ENCODE assay signal across 16 cellular contexts in the genomic region with DNA sequence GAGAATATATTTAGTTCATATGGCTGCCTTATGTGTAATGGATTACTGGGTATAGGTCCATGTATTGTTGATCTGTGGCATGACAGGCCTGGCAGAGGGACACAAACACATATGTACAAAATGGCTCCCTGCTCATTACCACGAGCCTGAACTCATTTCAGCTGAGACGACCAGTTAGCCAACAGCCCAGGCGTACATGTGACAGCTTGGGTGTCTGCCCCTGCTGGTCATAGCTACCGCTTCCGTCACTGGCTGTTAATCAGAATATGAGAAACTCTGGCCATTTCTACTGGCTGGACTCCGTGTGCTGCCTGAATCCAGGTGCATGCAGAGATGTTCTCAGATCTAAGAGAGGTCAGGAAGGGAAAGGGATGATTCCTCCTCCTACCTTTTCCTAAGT.
DNase-seq lines count a peak whose midpoint lies in the region; ATAC-seq and TF ChIP-seq lines count a peak whose summit lies in the region.
"Had no signal": no experiment of that assay in that cellular context is flagged by ENCODE, and none has a peak within 500 bp of the region (broad histone marks: within the 10 kb centered on the region; RNA-seq: fewer than 3 reads in every experiment).

No MANE protein-coding gene starts in this region.

- 87% methylated on average over 6 of the region's 6 CpGs for WGBS in HUES64
- WGBS in body of pancreas, 2 donors = 51 to 54% methylated on average over 6 of the region's 6 CpGs
- 59 to 93% (median 85%) methylated on average over 6 of the region's 6 CpGs for WGBS in stomach, 5 donors

- peak in 2 of 7 experiments; percentile 29 to 41 for TF ChIP-seq CTCF in body of pancreas (IDR thresholded peaks at IDR 0.05)
- no peak for TF ChIP-seq CTCF in mesothelial cell of epicardium (IDR thresholded peaks at IDR 0.05; ENCODE audit: unreplicated experiment)
- TF ChIP-seq CTCF in stomach (IDR thresholded peaks at IDR 0.05) = no peak
- no peak for TF ChIP-seq CTCF in Peyer's patch (IDR thresholded peaks at IDR 0.05)

- H3K4me1 Mint-ChIP-seq in mesothelial cell of epicardium = peaks cover 94% of the 10 kb centered on the region

- H3K4me3 ChIP-seq in HUES64 (ENCODE audit: low read length) (no peak overlapping the region), body of pancreas (no peak overlapping the region), stomach (no peak overlapping the region), Peyer's patch (no peak overlapping the region)

- H3K27me3 Mint-ChIP-seq in mesothelial cell of epicardium (ENCODE audit: low read depth) = no peaks in the 10 kb centered on the region
- H3K27me3 Mint-ChIP-seq: activated T-cell treated with anti-CD3 and anti-CD28 coated beads, Interleukin-2, amount 50 U/mL, for 24 hours had no signal

- intact Hi-C loops in body of pancreas (cut with DNase I) (no loop called here), stomach (cut with DNase I; ENCODE audit: low total_unique reads) (no loop called here)

- no peaks in the 10 kb centered on the region for H3K27me3 ChIP-seq in HUES64 (ENCODE audit: insufficient read depth, low read length)
- no peaks in the 10 kb centered on the region for H3K27me3 ChIP-seq in body of pancreas
- H3K27me3 ChIP-seq in stomach = no peaks in the 10 kb centered on the region
- H3K27me3 ChIP-seq in Peyer's patch = no peaks in the 10 kb centered on the region

- no peaks in the 10 kb centered on the region for H3K36me3 Mint-ChIP-seq in mesothelial cell of epicardium

- no peaks in the 10 kb centered on the region for H3K36me3 ChIP-seq in HUES64 (ENCODE audit: insufficient read depth, low read length)
- no peaks in the 10 kb centered on the region for H3K36me3 ChIP-seq in body of pancreas (replicated peaks in 1 of 2; ENCODE audit: insufficient read depth in 1 of 2, low read depth in 2 of 2)
- no peaks in the 10 kb centered on the region for H3K36me3 ChIP-seq in stomach
- no peaks in the 10 kb centered on the region for H3K36me3 ChIP-seq in Peyer's patch

- H3K9me3 Mint-ChIP-seq in mesothelial cell of epicardium = no peaks in the 10 kb centered on the region
- H3K9me3 Mint-ChIP-seq: activated T-cell treated with anti-CD3 and anti-CD28 coated beads, Interleukin-2, amount 50 U/mL, for 24 hours; neural crest cell had no signal

- no peak for TF ChIP-seq POLR2A in body of pancreas (IDR thresholded peaks at IDR 0.05)
- no peak for TF ChIP-seq POLR2A in stomach (IDR thresholded peaks at IDR 0.05)
- TF ChIP-seq POLR2A in Peyer's patch (IDR thresholded peaks at IDR 0.05) = no peak

- H3K9ac ChIP-seq in HUES64 (ENCODE audit: low read depth, low read length) = no peak overlapping the region

- H3K27ac ChIP-seq in HUES64 (ENCODE audit: low read depth, low read length) = peak overlapping the region; percentile 34
- H3K27ac ChIP-seq in body of pancreas = peak overlapping the region; percentile 34 to 61 (median 58)
- H3K27ac ChIP-seq in stomach = peak overlapping the region in 4 of 5 donors; percentile 40 to 81 (median 53)
- H3K27ac ChIP-seq in Peyer's patch = peak overlapping the region in 2 of 4 donors; percentile 5 to 28
- H3K27ac ChIP-seq: epithelial cell of prostate had no signal

- peak; percentile 61 to 80 (median 74) for DNase-seq in body of pancreas
- no peak for DNase-seq in mesothelial cell of epicardium (ENCODE audit: low spot score in 2 of 2, unreplicated experiment in 2 of 2)
- DNase-seq in stomach = no peak
- DNase-seq in SIG-M5 treated with dmso at 0.1 percent for 504 hours (lab: John Stamatoyannopoulos, UW; ENCODE audit: unreplicated experiment) = no peak
- no peak for DNase-seq in HuH-7.5 (ENCODE audit: low spot score)
- DNase-seq in Peyer's patch = no peak
- DNase-seq: activated CD4-positive, alpha-beta T cell treated with anti-CD3 and anti-CD28 coated beads, Interleukin-2, amount 50 U/mL, for 48 hours; activated naive CD4-positive, alpha-beta T cell treated with anti-CD3 and anti-CD28 coated beads, Interleukin-2, amount 50 U/mL, for 16 hours; activated T-cell treated with anti-CD3 and anti-CD28 coated beads, Interleukin-2, amount 50 U/mL, for 24 hours; GDM1; MV-4-11; NCI-H2081; NCI-H69 had no signal

- TF ChIP-seq EP300 in stomach (IDR thresholded peaks at IDR 0.05) = no peak

- ATAC-seq in body of pancreas = peak; percentile 65

- H3K9me3 ChIP-seq in HUES64 (ENCODE audit: insufficient read depth, low read depth, low read length) (no peaks in the 10 kb centered on the region), body of pancreas (no peaks in the 10 kb centered on the region), stomach (no peaks in the 10 kb centered on the region), Peyer's patch (no peaks in the 10 kb centered on the region)

- H3K4me1 ChIP-seq in HUES64 (ENCODE audit: insufficient read depth, low read length) (peaks cover 55% of the 10 kb centered on the region), body of pancreas (peaks cover 78% of the 10 kb centered on the region), stomach (peaks cover 21 to 87% (median 47%) of the 10 kb centered on the region in 4 donors), Peyer's patch (peaks cover 0 to 28% (median 0%) of the 10 kb centered on the region in 4 donors)

- no peak overlapping the region for H3K4me3 Mint-ChIP-seq in mesothelial cell of epicardium
- H3K4me3 Mint-ChIP-seq: activated T-cell treated with anti-CD3 and anti-CD28 coated beads, Interleukin-2, amount 50 U/mL, for 24 hours; neural crest cell had no signal

- H3K27ac Mint-ChIP-seq in mesothelial cell of epicardium = peak overlapping the region; percentile 96
- H3K27ac Mint-ChIP-seq: activated T-cell treated with anti-CD3 and anti-CD28 coated beads, Interleukin-2, amount 50 U/mL, for 24 hours had no signal

Comparison
In these comparisons a context has a peak if more than half of its experiments do, and no peak if none do; other contexts are left out.
1. DNase-seq: peak in body of pancreas (4 of 4); none in mesothelial cell of epicardium (0 of 2), stomach (single experiment), SIG-M5 treated with dmso at 0.1 percent for 504 hours (single experiment), HuH-7.5 (single experiment) and Peyer's patch (0 of 3).